In the genomic region with DNA sequence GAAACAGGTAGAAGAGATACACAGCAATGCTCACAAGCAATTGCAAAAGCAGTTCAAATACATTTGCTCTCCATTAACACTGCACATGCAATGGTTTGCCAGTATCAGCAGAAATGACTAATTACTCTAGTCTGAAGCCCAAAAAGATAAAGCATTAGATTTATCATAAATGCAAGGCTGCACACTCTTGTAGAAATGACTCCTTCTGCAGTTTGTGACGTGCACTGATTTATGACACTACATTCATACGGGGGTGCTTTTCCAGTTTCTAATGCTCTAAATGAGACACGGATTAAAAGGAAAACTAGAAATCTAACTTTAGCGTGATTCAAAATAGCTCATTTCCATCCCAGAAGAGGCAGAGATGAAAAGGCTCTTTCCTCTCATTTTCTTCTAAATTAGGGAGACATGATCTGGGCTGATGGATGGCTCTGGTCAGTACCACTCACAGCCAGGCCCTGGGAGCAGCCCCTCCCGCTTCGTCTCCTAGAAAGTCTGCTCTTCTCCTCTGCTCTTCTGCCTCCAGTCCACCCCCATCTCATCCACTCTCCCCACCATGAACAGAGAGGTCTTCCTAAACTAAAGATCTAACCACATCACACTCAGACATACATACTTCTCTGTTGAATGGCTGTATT, we compare ENCODE assay signal across 16 cellular contexts.
DNase-seq lines count a peak whose midpoint lies in the region; ATAC-seq lines count a peak whose summit lies in the region.
"Had no signal": no experiment of that assay in that cellular context is flagged by ENCODE, and none has a peak within 500 bp of the region (broad histone marks: within the 10 kb centered on the region; RNA-seq: fewer than 3 reads in every experiment).

No MANE protein-coding gene starts in this region.

- no peak for ATAC-seq in HG02938 (IDR thresholded peaks at IDR 0.05; ENCODE audit: unreplicated experiment)
- ATAC-seq: A549, GM23338 had no signal

- DNase-seq in caudate nucleus (lab: John Stamatoyannopoulos, UW) (peak in 3 of 61 donors; percentile 43 to 71 (median 71)), midbrain (lab: John Stamatoyannopoulos, UW) (peak; percentile 15), putamen (ENCODE audit: low spot score) (peak; percentile 66), NCI-H146 (lab: John Stamatoyannopoulos, UW) (no peak), KG1 (lab: John Stamatoyannopoulos, UW) (no peak)
- DNase-seq: BE2C; CD4-positive, alpha-beta memory T cell; COR-L47; DMS153; DMS79 treated with DMSO at 0.1 percent for 48 hours; EL; H7 had no signal

- peak overlapping the region; percentile 28 for H3K27ac ChIP-seq in caudate nucleus (ENCODE audit: low read depth, low read length)
- H3K27ac ChIP-seq: A549, C4-2B had no signal

Comparison
In these comparisons a context has a peak if more than half of its experiments do, and no peak if none do; other contexts are left out.
1. DNase-seq: peak in midbrain (single experiment) and putamen (single experiment); none in NCI-H146 (single experiment) and KG1 (single experiment).